ENCODE assay signal across 15 cellular contexts in genomic region chr10:95388539-95388938, GRCh38.
DNase-seq lines count a peak whose midpoint lies in the region; ATAC-seq and TF ChIP-seq lines count a peak whose summit lies in the region.
"Had no signal": no experiment of that assay in that cellular context is flagged by ENCODE, and none has a peak within 500 bp of the region (broad histone marks: within the 10 kb centered on the region; RNA-seq: fewer than 3 reads in every experiment).

No MANE protein-coding gene starts in this region.

- no peak overlapping the region for H3K4me3 Mint-ChIP-seq in WTC11
- H3K4me3 Mint-ChIP-seq: activated CD4-positive, alpha-beta T cell treated with anti-CD3 and anti-CD28 coated beads, Interleukin-2, amount 10 ng/mL, durations not matched to agents 24 days and 14 days had no signal

- intact Hi-C loops in tibial artery (cut with DNase I; ENCODE audit: low total_unique reads) = no loop called here

- no peaks in the 10 kb centered on the region for H3K9me3 ChIP-seq in tibial artery

- peaks cover 4 to 100% (median 85%) of the 10 kb centered on the region in 4 donors for H3K4me1 ChIP-seq in tibial artery

- no peak for ATAC-seq in WTC11
- no peak for ATAC-seq in HG03108 (IDR thresholded peaks at IDR 0.05; ENCODE audit: unreplicated experiment)

- H3K36me3 Mint-ChIP-seq in WTC11 = no peaks in the 10 kb centered on the region; the same call in 1 of the 2 replicates

- H3K27ac ChIP-seq in layer of hippocampus (ENCODE audit: low read depth, low read length) (peak overlapping the region; percentile 32), tibial artery (peak overlapping the region; percentile 78 to 91)
- H3K27ac ChIP-seq: 22Rv1, HL-60 had no signal

- no peaks in the 10 kb centered on the region for H3K27me3 Mint-ChIP-seq in WTC11 (ENCODE audit: low read depth)

- POLR2A ChIA-PET in WTC11 (lab: Charles Lee) = interaction anchor here (1.0 kb wide), 1 partner anchor 14 kb away, joined by 3 read pairs; no protein-coding TSS in a partner anchor

- CTCF ChIA-PET in WTC11 (lab: Charles Lee) = interaction anchor here (0.5 to 8.1 kb wide), 9 partner anchors 14 to 305 kb away, joined by 3 to 39 read pairs (median 3); partner anchors contain the start of gene TCTN3

- H3K4me3 ChIP-seq in tibial artery = no peak overlapping the region

- peaks cover 14% of the 10 kb centered on the region for H3K4me1 Mint-ChIP-seq in WTC11

- H3K36me3 ChIP-seq in tibial artery = peaks cover 43 to 56% (median 45%) of the 10 kb centered on the region in 3 donors

- TF ChIP-seq CTCF in WTC11 (IDR thresholded peaks at IDR 0.05) (no peak), tibial artery (IDR thresholded peaks at IDR 0.05) (no peak)

- H3K27me3 ChIP-seq in layer of hippocampus (ENCODE audit: control insufficient read depth, insufficient read depth, low read length) (no peaks in the 10 kb centered on the region), tibial artery (no peaks in the 10 kb centered on the region)

- H3K9me3 Mint-ChIP-seq in WTC11 = no peaks in the 10 kb centered on the region
- H3K9me3 Mint-ChIP-seq: activated CD4-positive, alpha-beta T cell treated with anti-CD3 and anti-CD28 coated beads, Interleukin-2, amount 10 ng/mL, durations not matched to agents 24 days and 14 days had no signal

- H3K27ac Mint-ChIP-seq in WTC11 = no peak overlapping the region
- H3K27ac Mint-ChIP-seq: activated CD4-positive, alpha-beta T cell treated with anti-CD3 and anti-CD28 coated beads, Interleukin-2, amount 10 ng/mL, durations not matched to agents 24 days and 14 days had no signal

- peak in 2 of 3 experiments; percentile 3 to 54 for DNase-seq in NCI-H1417 (lab: John Stamatoyannopoulos, UW)
- DNase-seq in NCI-H1417 treated with DMSO at 0.1 percent for 48 hours (lab: John Stamatoyannopoulos, UW) = no peak
- no peak for DNase-seq in WTC11 (ENCODE audit: low spot score)
- DNase-seq in tibial artery = peak; percentile 68 to 79
- no peak for DNase-seq in NCI-H1048 (lab: John Stamatoyannopoulos, UW)
- no peak for DNase-seq in HT-29 (ENCODE audit: low spot score)
- DNase-seq: activated CD4-positive, alpha-beta T cell treated with anti-CD3 and anti-CD28 coated beads, Interleukin-2, amount 10 ng/mL, durations not matched to agents 24 days and 14 days; activated naive CD4-positive, alpha-beta T cell treated with Interleukin-2 at 50 U/mL for 16 hours; HCEC 1CT; NCI-H1694 treated with DMSO at 0.1 percent for 48 hours; posterior cingulate gyrus had no signal

TF ChIP-seq in WTC11, 78 proteins besides CTCF, POLR2A, EP300 and RAD21:
- no peak for TF ChIP-seq ZNF121 (CRISPR knock-in tag; IDR thresholded peaks at IDR 0.05)
- no peak for TF ChIP-seq ELF4 (CRISPR knock-in tag; IDR thresholded peaks at IDR 0.05; ENCODE audit: low read depth)
- TF ChIP-seq GABPB1 (CRISPR knock-in tag; IDR thresholded peaks at IDR 0.05) = peak; percentile 33; the same call in 1 of the 2 replicates

Comparison
In these comparisons a context has a peak if more than half of its experiments do, and no peak if none do; other contexts are left out.
1. DNase-seq: peak in NCI-H1417 (2 of 3) and tibial artery (2 of 2); none in NCI-H1417 treated with DMSO at 0.1 percent for 48 hours (single experiment), WTC11 (single experiment), NCI-H1048 (single experiment) and HT-29 (single experiment).